In the genomic region with DNA sequence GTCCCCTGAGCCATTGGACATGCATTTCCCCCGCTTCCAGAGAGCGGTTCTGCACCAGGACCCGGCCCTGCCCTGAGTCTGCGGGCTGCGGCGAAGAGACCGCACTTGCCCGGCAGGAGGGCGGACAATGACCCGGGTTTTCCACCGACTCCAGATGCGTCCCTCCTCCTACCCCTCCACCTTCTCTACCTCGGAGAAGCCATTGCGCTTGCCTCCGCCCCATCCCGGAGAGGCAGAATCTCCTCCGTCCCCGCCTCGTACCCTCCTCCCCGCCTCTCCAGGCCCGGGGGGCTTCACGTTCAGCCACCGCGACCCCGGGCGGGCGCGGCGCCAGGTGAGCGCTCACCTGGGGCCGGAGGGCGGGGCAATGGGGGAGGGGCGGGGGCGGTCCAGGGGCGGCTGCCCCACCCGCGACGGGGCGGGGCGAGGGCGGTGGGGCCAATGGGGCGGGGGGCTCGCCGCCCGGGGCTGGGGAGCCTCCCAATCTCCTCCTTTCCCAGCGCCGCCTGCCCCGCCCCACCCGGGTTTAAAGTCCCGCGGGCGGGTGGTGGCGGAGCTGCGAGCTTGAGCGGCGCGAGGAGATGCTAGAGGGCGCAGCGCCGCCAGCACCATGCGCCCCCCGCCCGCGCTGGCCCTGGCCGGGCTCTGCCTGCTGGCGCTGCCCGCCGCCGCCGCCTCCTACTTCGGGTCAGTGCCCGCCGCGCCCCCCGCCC, we compare ENCODE assay signal across 8 cellular contexts. TPM values are rescaled to one million over a fixed set of nuclear protein-coding genes. Genes with fewer than 3 reads are reported as not detected.
DNase-seq lines count a peak whose midpoint lies in the region; ATAC-seq, FAIRE-seq and TF ChIP-seq lines count a peak whose summit lies in the region.

A gene with protein sequence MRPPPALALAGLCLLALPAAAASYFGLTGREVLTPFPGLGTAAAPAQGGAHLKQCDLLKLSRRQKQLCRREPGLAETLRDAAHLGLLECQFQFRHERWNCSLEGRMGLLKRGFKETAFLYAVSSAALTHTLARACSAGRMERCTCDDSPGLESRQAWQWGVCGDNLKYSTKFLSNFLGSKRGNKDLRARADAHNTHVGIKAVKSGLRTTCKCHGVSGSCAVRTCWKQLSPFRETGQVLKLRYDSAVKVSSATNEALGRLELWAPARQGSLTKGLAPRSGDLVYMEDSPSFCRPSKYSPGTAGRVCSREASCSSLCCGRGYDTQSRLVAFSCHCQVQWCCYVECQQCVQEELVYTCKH (plus strand): TSS at position 555 of the 713 bp plus-strand sequence. CDS start 56 bp downstream, at position 611.

- H3K36me3 ChIP-seq in RWPE2 (ENCODE audit: low read depth) (no peaks in the 10 kb centered on the region), pancreas (no peaks in the 10 kb centered on the region)

- intact Hi-C loops in pancreas (cut with DNase I): no loop called here

- FAIRE-seq in pancreas (lab: Jason Lieb, UNC): no peak

- TF ChIP-seq CTCF in RWPE2 (IDR thresholded peaks at IDR 0.05; ENCODE audit: poor library complexity, severe bottlenecking) (peak; percentile 31), fibroblast of the aortic adventitia (IDR thresholded peaks at IDR 0.05; ENCODE audit: insufficient read depth, low read length) (no peak), pancreas (IDR thresholded peaks at IDR 0.05) (no peak)

- H3K9me3 ChIP-seq in RWPE2 (ENCODE audit: severe bottlenecking): no peaks in the 10 kb centered on the region
- H3K9me3 ChIP-seq in pancreas: no peaks in the 10 kb centered on the region

- ATAC-seq in RWPE2 (ENCODE audit: low read depth) (peak; percentile 72), pancreas (peak; percentile 81 to 92 (median 84)), GM18858 (IDR thresholded peaks at IDR 0.05; ENCODE audit: unreplicated experiment) (no peak)

- peak within 1 kb of the TSS; percentile 32 for H3K4me3 ChIP-seq in RWPE2 (ENCODE audit: severe bottlenecking)
- H3K4me3 ChIP-seq in fibroblast of the aortic adventitia (ENCODE audit: low read depth, low read length): peak within 1 kb of the TSS; percentile 22
- peak within 1 kb of the TSS; percentile 18 to 54 (median 30) for H3K4me3 ChIP-seq in pancreas

- 3% methylated on average over 50 to 74 of the region's 75 CpGs for WGBS in pancreas, 2 donors

- peaks cover 30% of the 10 kb centered on the region for H3K27me3 ChIP-seq in RWPE2 (ENCODE audit: insufficient read depth, poor library complexity, severe bottlenecking)
- H3K27me3 ChIP-seq in pancreas: no peaks in the 10 kb centered on the region

- no peaks in the 10 kb centered on the region for H3K4me1 ChIP-seq in RWPE2 (ENCODE audit: insufficient read depth, poor library complexity, severe bottlenecking)
- no peaks in the 10 kb centered on the region for H3K4me1 ChIP-seq in pancreas

- DNase-seq in activated T-cell treated with anti-CD3 and anti-CD28 coated beads, Interleukin-2, amount 50 U/mL, for 1 hour: peak; percentile 29
- DNase-seq in activated T-cell treated with anti-CD3 and anti-CD28 coated beads, Interleukin-2, amount 50 U/mL, for 48 hours: no peak
- DNase-seq in RWPE2 (ENCODE audit: low spot score): no peak
- no peak for DNase-seq in fibroblast of the aortic adventitia (ENCODE audit: low read depth)
- DNase-seq in pancreas: peak; percentile 57 to 78 (median 70)
- DNase-seq in activated effector memory CD4-positive, alpha-beta T cell treated with Interleukin-2 at 50 U/mL for 16 hours: no peak
- DNase-seq in COLO829 (ENCODE audit: low spot score): no peak

- no peak within 1 kb of the TSS for H3K27ac ChIP-seq in RWPE2 (ENCODE audit: poor library complexity, severe bottlenecking)
- H3K27ac ChIP-seq in pancreas: no peak within 1 kb of the TSS

RNA-seq across cellular contexts. Expression of the gene that starts here (rescaled TPM):
- 0.09 TPM in 1 of 2 replicates, not detected in the other for total RNA-seq in fibroblast of the aortic adventitia (ENCODE audit: low replicate concordance)
- total RNA-seq in pancreas: under 1 TPM in 5 of 6 donors, not detected in 1; 0.12 to 0.32 (median 0.28) TPM
- polyA plus RNA-seq in pancreas: not detected

Comparison
In these comparisons a context has a peak if more than half of its experiments do, and no peak if none do; other contexts are left out.
1. Peak in DNase-seq, ATAC-seq and H3K4me3 ChIP-seq in pancreas; RNA of the gene not detected or under 1 TPM.